15 cellular contexts compared by ENCODE assay signal in genomic region chr15:70435872-70436271, GRCh38.
DNase-seq lines count a peak whose midpoint lies in the region; ATAC-seq, FAIRE-seq and TF ChIP-seq lines count a peak whose summit lies in the region.
"Had no signal": no experiment of that assay in that cellular context is flagged by ENCODE, and none has a peak within 500 bp of the region (broad histone marks: within the 10 kb centered on the region; RNA-seq: fewer than 3 reads in every experiment).

No MANE protein-coding gene starts in this region.

- H3K27ac Mint-ChIP-seq in T-helper 1 cell treated with Interleukin-12 subunit alpha and Interleukin-12 subunit beta and Interleukin-4 antibody, amounts not matched to agents 30 μg/mL and 1 μg/mL, for 36 hours = no peak overlapping the region
- H3K27ac Mint-ChIP-seq: natural killer cell treated with Interleukin-12 subunit alpha and Interleukin-12 subunit beta and Interleukin-15 and Interleukin-18, amount 100 ng/mL, for 72 hours had no signal

- H3K36me3 ChIP-seq in K562 (ENCODE audit: control insufficient read depth, insufficient read depth, low read length) (no peaks in the 10 kb centered on the region), mesenchymal stem cell (ENCODE audit: control insufficient read depth in 1 of 2, insufficient read depth in 2 of 2, low read depth in 1 of 2, low read length in 2 of 2) (no peaks in the 10 kb centered on the region)
- H3K36me3 ChIP-seq: thyroid gland had no signal

- H4K20me1 ChIP-seq in K562 (replicated peaks; ENCODE audit: control insufficient read depth, insufficient read depth, low read length) = no peaks in the 10 kb centered on the region

- no peak overlapping the region for H2BK12ac ChIP-seq in mesenchymal stem cell (ENCODE audit: low read length in 2 of 2)

- BruUV-seq in K562 (replicated peaks; lab: Mats Ljungman, UMichigan) = no TSS peak

- H2AFZ ChIP-seq in K562 (ENCODE audit: low read depth, low read length) (peak overlapping the region; percentile 19; the same call in 1 of the 2 replicates), mesenchymal stem cell (ENCODE audit: low read depth, low read length) (no peak overlapping the region)

- H3K27me3 ChIP-seq in K562 (ENCODE audit: control insufficient read depth in 2 of 2, insufficient read depth in 2 of 2, low read length in 2 of 2) = no peaks in the 10 kb centered on the region
- H3K27me3 ChIP-seq in mesenchymal stem cell (ENCODE audit: control insufficient read depth in 1 of 2, insufficient read depth in 1 of 2, low read length in 2 of 2) = peaks cover 56 to 91% of the 10 kb centered on the region in 2 experiments
- H3K27me3 ChIP-seq: thyroid gland had no signal

- no peak overlapping the region for H3K4me3 ChIP-seq in K562
- H3K4me3 ChIP-seq in mesenchymal stem cell (ENCODE audit: insufficient read depth in 1 of 2, low read depth in 1 of 2, low read length in 2 of 2) = no peak overlapping the region
- H3K4me3 ChIP-seq: thyroid gland had no signal

- no peak overlapping the region for H2AK5ac ChIP-seq in mesenchymal stem cell (ENCODE audit: low read length, severe bottlenecking)

- H3K79me2 ChIP-seq in K562 (ENCODE audit: control insufficient read depth, insufficient read depth, low read length) = no peaks in the 10 kb centered on the region

- in situ Hi-C loops in K562 (cut with MboI) = no loop called here

- peak overlapping the region; percentile 2 for H3K4me3 Mint-ChIP-seq in T-helper 1 cell treated with Interleukin-12 subunit alpha and Interleukin-12 subunit beta and Interleukin-4 antibody, amounts not matched to agents 30 μg/mL and 1 μg/mL, for 36 hours
- H3K4me3 Mint-ChIP-seq: brain; natural killer cell treated with Interleukin-12 subunit alpha and Interleukin-12 subunit beta and Interleukin-15 and Interleukin-18, amount 100 ng/mL, for 72 hours had no signal

- H2BK15ac ChIP-seq in mesenchymal stem cell (ENCODE audit: low read depth, poor library complexity, severe bottlenecking) = no peak overlapping the region

- H3K4me2 ChIP-seq in K562 (ENCODE audit: insufficient read depth, low read length) = no peak overlapping the region
- H3K4me2 ChIP-seq in mesenchymal stem cell (ENCODE audit: low read length, poor library complexity, severe bottlenecking) = no peak overlapping the region

- H3K4me1 ChIP-seq in K562 (replicated peaks in 1 of 2; ENCODE audit: control insufficient read depth in 2 of 2, insufficient read depth in 2 of 2, low read length in 2 of 2) (peaks cover 24 to 52% of the 10 kb centered on the region in 2 experiments), mesenchymal stem cell (ENCODE audit: control insufficient read depth, insufficient read depth, low read depth, low read length) (no peaks in the 10 kb centered on the region)
- H3K4me1 ChIP-seq: thyroid gland had no signal

- WGBS in K562 (ENCODE audit: insufficient coverage, low coverage, missing lambda C conversion rate) = 35% methylated on average over 2 of the region's 2 CpGs
- WGBS in mesenchymal stem cell = 89% methylated on average over 2 of the region's 2 CpGs

- no peak overlapping the region for H2BK5ac ChIP-seq in mesenchymal stem cell (ENCODE audit: low read depth, low read length, poor library complexity, severe bottlenecking)

- H2BK120ac ChIP-seq in mesenchymal stem cell (ENCODE audit: low read depth, low read length) = no peak overlapping the region

- no peak overlapping the region for H4K8ac ChIP-seq in mesenchymal stem cell (ENCODE audit: low read length)

- DNase-seq in T-helper 1 cell = no peak
- no peak for DNase-seq in K562 (ENCODE audit: extremely low read depth in 1 of 4, low spot score in 3 of 4)
- DNase-seq in putamen (ENCODE audit: low spot score) = no peak
- no peak for DNase-seq in A172 (ENCODE audit: low spot score)
- DNase-seq in mesenchymal stem cell = no peak
- DNase-seq: DMS 273 treated with DMSO at 0.1 percent for 48 hours, kidney, thyroid gland had no signal

- H4K91ac ChIP-seq in mesenchymal stem cell (ENCODE audit: low read length) = no peak overlapping the region

- H3K36me3 Mint-ChIP-seq in T-helper 1 cell treated with Interleukin-12 subunit alpha and Interleukin-12 subunit beta and Interleukin-4 antibody, amounts not matched to agents 30 μg/mL and 1 μg/mL, for 36 hours (ENCODE audit: low read depth) = no peaks in the 10 kb centered on the region
- H3K36me3 Mint-ChIP-seq: brain; natural killer cell treated with Interleukin-12 subunit alpha and Interleukin-12 subunit beta and Interleukin-15 and Interleukin-18, amount 100 ng/mL, for 72 hours had no signal

- no peaks in the 10 kb centered on the region for H3K79me1 ChIP-seq in mesenchymal stem cell (replicated peaks; ENCODE audit: low read length, poor library complexity, severe bottlenecking)

- H3K9ac ChIP-seq in K562 (ENCODE audit: insufficient read depth in 1 of 2, low read depth in 2 of 2, low read length in 2 of 2) (no peak overlapping the region), mesenchymal stem cell (ENCODE audit: low read length) (no peak overlapping the region)

- ATAC-seq in GM19468 (IDR thresholded peaks at IDR 0.05; ENCODE audit: extremely low read depth, unreplicated experiment) = peak; percentile 28
- peak; percentile 44 for ATAC-seq in HG03439 (IDR thresholded peaks at IDR 0.05; ENCODE audit: unreplicated experiment)
- ATAC-seq in K562 = no peak

- no peak overlapping the region for H3K14ac ChIP-seq in mesenchymal stem cell (ENCODE audit: low read length in 2 of 2)

- CTCF ChIA-PET in K562 (lab: Yijun Ruan, JAX; ENCODE audit: low intra/inter-chr PET ratio) = no interaction called here

- peaks cover 17% of the 10 kb centered on the region for H3K4me1 Mint-ChIP-seq in T-helper 1 cell treated with Interleukin-12 subunit alpha and Interleukin-12 subunit beta and Interleukin-4 antibody, amounts not matched to agents 30 μg/mL and 1 μg/mL, for 36 hours (ENCODE audit: low read depth)

- TF ChIP-seq EP300 in K562 (IDR thresholded peaks at IDR 0.05; ENCODE audit: low read length) = no peak

- no peaks in the 10 kb centered on the region for H3K9me3 ChIP-seq in K562 (replicated peaks; ENCODE audit: control insufficient read depth, insufficient read depth, low read depth, low read length)
- H3K9me3 ChIP-seq in mesenchymal stem cell (ENCODE audit: control insufficient read depth, low read length) = no peaks in the 10 kb centered on the region
- H3K9me3 ChIP-seq: thyroid gland had no signal

- no peak for TF ChIP-seq RAD21 in K562 (CRISPR knock-in tag; conservative IDR thresholded peaks at IDR 0.05 in 1 of 2, IDR thresholded peaks at IDR 0.05 in 1 of 2)

- no peak overlapping the region for H3K4ac ChIP-seq in mesenchymal stem cell (ENCODE audit: low read depth in 1 of 2, low read length in 2 of 2)

- no peak for TF ChIP-seq POLR2A in K562 (conservative IDR thresholded peaks at IDR 0.05)

- intact Hi-C loops in K562 (cut with micrococcal nuclease) = no loop called here

- no peak for FAIRE-seq in K562 (lab: Jason Lieb, UNC)
- FAIRE-seq: A204.1, kidney, RCC 7860 had no signal

- POLR2A ChIA-PET in K562 (lab: Yijun Ruan, JAX) = no interaction called here

- no peak for TF ChIP-seq CTCF in K562 (IDR thresholded peaks at IDR 0.05 in 2 of 3, conservative IDR thresholded peaks at IDR 0.05 in 1 of 3; ENCODE audit: insufficient read depth in 2 of 3, low read depth in 1 of 3, low read length in 3 of 3)

- H3K9me3 Mint-ChIP-seq in T-helper 1 cell treated with Interleukin-12 subunit alpha and Interleukin-12 subunit beta and Interleukin-4 antibody, amounts not matched to agents 30 μg/mL and 1 μg/mL, for 36 hours = no peaks in the 10 kb centered on the region
- H3K9me3 Mint-ChIP-seq: natural killer cell treated with Interleukin-12 subunit alpha and Interleukin-12 subunit beta and Interleukin-15 and Interleukin-18, amount 100 ng/mL, for 72 hours had no signal

- H3K9me1 ChIP-seq in K562 (ENCODE audit: control insufficient read depth, insufficient read depth, low read length) = no peaks in the 10 kb centered on the region

- no peak overlapping the region for H3K23ac ChIP-seq in mesenchymal stem cell (ENCODE audit: low read length in 2 of 2)

- H3K27ac ChIP-seq in K562 (ENCODE audit: extremely low read depth, low read depth, low read length) (no peak overlapping the region), mesenchymal stem cell (ENCODE audit: low read length, poor library complexity, severe bottlenecking) (no peak overlapping the region)
- H3K27ac ChIP-seq: thyroid gland had no signal

- no peak overlapping the region for H3K18ac ChIP-seq in mesenchymal stem cell (ENCODE audit: low read depth in 1 of 2, low read length in 2 of 2)

- H3K27me3 Mint-ChIP-seq in T-helper 1 cell treated with Interleukin-12 subunit alpha and Interleukin-12 subunit beta and Interleukin-4 antibody, amounts not matched to agents 30 μg/mL and 1 μg/mL, for 36 hours (ENCODE audit: low read depth) = peaks cover 20% of the 10 kb centered on the region

TF ChIP-seq in K562, 482 proteins besides CTCF, POLR2A, EP300 and RAD21:
- no peak for TF ChIP-seq HCFC1 (IDR thresholded peaks at IDR 0.05; ENCODE audit: low read depth, low read length)
- TF ChIP-seq, protein P1, sequence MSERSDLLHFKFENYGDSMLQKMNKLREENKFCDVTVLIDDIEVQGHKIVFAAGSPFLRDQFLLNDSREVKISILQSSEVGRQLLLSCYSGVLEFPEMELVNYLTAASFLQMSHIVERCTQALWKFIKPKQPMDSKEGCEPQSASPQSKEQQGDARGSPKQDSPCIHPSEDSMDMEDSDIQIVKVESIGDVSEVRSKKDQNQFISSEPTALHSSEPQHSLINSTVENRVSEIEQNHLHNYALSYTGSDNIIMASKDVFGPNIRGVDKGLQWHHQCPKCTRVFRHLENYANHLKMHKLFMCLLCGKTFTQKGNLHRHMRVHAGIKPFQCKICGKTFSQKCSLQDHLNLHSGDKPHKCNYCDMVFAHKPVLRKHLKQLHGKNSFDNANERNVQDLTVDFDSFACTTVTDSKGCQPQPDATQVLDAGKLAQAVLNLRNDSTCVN (CRISPR knock-in tag; IDR thresholded peaks at IDR 0.05) = 0 out of 2 replicates have a peak, but pooled peaks have one; percentile 29
